ENCODE assay signal across 17 cellular contexts in the genomic region with DNA sequence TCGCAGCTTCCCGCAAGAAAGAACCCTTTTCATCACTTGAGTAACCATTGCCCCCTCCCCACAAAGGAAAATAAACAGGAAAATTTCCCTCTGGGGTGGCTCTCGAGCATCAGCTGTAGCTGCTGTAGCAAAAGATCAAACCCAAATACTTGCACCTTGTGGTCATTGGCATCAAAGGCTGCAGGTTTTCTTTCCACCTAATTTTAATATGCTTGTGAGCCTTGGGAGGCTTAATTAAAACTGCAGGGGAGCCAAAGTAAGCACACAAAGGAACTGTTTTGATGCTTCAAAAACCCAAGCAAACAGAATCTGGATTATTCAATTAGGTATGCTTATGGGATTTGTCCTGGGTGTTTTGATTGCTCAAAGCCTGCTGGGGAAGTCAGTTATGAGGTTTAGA.
"Had no signal": no experiment of that assay in that cellular context is flagged by ENCODE, and none has a peak within 500 bp of the region (broad histone marks: within the 10 kb centered on the region; RNA-seq: fewer than 3 reads in every experiment).

No MANE protein-coding gene starts in this region.

- H3K9me3 ChIP-seq: esophagus muscularis mucosa, gastroesophageal sphincter, mucosa of descending colon, pancreas had no signal

- H3K27ac ChIP-seq: coronary artery, epithelial cell of prostate, esophagus muscularis mucosa, gastroesophageal sphincter, pancreas had no signal

- H3K4me3 ChIP-seq: coronary artery, esophagus muscularis mucosa, gastroesophageal sphincter, mucosa of descending colon, pancreas had no signal

- H3K4me1 ChIP-seq: gastroesophageal sphincter, pancreas had no signal

- H3K27me3 ChIP-seq: esophagus muscularis mucosa, pancreas had no signal

- ATAC-seq: effector memory CD8-positive, alpha-beta T cell; gastroesophageal sphincter; left lobe of liver; mucosa of descending colon; natural killer cell treated with Interleukin-12 subunit alpha and Interleukin-12 subunit beta and Interleukin-15 and Interleukin-18, amount 100 ng/mL, for 72 hours; pancreas; right cardiac atrium had no signal

- DNase-seq: effector memory CD8-positive, alpha-beta T cell; foreskin fibroblast; glutamatergic neuron; islet precursor cell; mucosa of descending colon; occipital lobe; pancreas; right cardiac atrium; small intestine; stimulated activated CD4-positive, alpha-beta T cell treated with anti-CD3 and anti-CD28 coated beads, Interleukin-12 subunit alpha, Interleukin-12 subunit beta, amount 100 ng/mL, for 4 hours; stimulated activated naive CD4-positive, alpha-beta T cell treated with Interleukin-2 at 50 U/mL for 16 hours had no signal

- H3K36me3 ChIP-seq: esophagus muscularis mucosa, gastroesophageal sphincter, pancreas had no signal
